ENCODE assay signal across 1 cellular context in the genomic region with DNA sequence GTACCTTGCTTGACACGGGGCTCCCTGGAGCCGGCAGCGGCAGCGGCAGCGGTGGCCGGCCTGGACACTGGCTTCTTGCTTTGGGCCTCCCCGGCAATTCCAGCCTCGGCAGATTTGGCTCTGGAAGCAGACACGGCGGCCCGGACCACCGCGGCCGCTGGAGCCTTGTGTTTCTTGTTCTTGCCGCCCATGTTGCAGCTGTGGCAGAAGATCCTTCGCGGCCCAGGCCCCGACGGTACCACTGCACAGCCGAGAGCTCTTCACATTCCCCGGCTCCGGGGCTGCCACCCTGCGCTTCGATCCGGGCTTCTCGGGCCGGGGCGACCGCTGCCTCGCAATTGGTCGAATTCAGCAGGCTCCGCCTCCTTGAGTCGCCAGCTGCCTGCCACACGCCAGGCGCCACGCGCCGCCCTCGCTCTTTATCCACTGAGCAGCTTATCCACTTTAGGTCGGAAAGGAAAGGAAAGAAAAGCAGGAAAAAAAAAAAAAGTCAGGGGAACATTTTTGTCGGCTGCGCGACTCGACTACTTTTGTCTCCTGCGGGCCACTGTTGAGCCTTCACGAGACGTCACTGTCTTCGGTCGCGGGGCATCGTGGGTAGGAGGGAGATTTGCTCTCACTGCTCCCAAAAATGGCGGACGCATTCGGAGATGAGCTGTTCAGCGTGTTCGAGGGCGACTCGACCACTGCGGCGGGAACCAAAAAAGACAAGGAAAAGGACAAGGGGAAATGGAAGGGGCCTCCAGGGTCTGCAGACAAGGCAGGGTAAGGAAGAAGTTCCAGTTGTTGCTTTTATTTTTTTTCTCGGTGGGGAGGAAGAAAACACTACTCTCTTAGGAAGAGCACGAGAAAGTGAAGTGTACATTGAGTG.
TF ChIP-seq lines count a peak whose summit lies in the region.

Gene DHX29 (minus strand): TSS at position 312 of the 871 bp plus-strand sequence. CDS start 121 bp downstream, at position 191.
Gene MTREX (plus strand): TSS at position 607 of the 871 bp plus-strand sequence. CDS start 25 bp downstream, at position 632.

TF ChIP-seq in HepG2, 621 proteins besides CTCF, POLR2A, EP300 and RAD21 (continues in another document):
- TF ChIP-seq SRSF1 (optimal IDR thresholded peaks at IDR 0.05; ENCODE audit: low read depth, low read length) = peak; percentile 8
- TF ChIP-seq PHF21A (CRISPR knock-in tag; IDR thresholded peaks at IDR 0.05) = peak; percentile 83
- peak; percentile 81 for TF ChIP-seq IRF2 (CRISPR knock-in tag; IDR thresholded peaks at IDR 0.05)
- peak; percentile 89 for TF ChIP-seq ARID4A (CRISPR knock-in tag; IDR thresholded peaks at IDR 0.05; ENCODE audit: borderline replicate concordance)
- TF ChIP-seq ZFP82 (CRISPR knock-in tag; IDR thresholded peaks at IDR 0.05; ENCODE audit: borderline replicate concordance) = peak; percentile 39; the same call in 1 of the 2 replicates
- TF ChIP-seq YEATS2 (CRISPR knock-in tag; IDR thresholded peaks at IDR 0.05; ENCODE audit: borderline replicate concordance) = peak; percentile 74
- TF ChIP-seq SALL1 (CRISPR knock-in tag; IDR thresholded peaks at IDR 0.05) = peak; percentile 56
- TF ChIP-seq PHF5A (CRISPR knock-in tag; IDR thresholded peaks at IDR 0.05; ENCODE audit: low read depth, unreplicated experiment) = no peak
- TF ChIP-seq CHD4 (IDR thresholded peaks at IDR 0.05; ENCODE audit: borderline replicate concordance, low read length) = no peak; the same call in 1 of the 2 replicates
- TF ChIP-seq ZNF660 (CRISPR knock-in tag; IDR thresholded peaks at IDR 0.05; ENCODE audit: borderline replicate concordance, low read depth) = no peak
- peak; percentile 76 for TF ChIP-seq BRD4 (CRISPR knock-in tag; IDR thresholded peaks at IDR 0.05)
- peak; percentile 83 for TF ChIP-seq PRDM10 (CRISPR knock-in tag; IDR thresholded peaks at IDR 0.05; ENCODE audit: low read depth)
- TF ChIP-seq ZMYM4 (CRISPR knock-in tag; IDR thresholded peaks at IDR 0.05) = peak; percentile 86
- TF ChIP-seq, protein P1, sequence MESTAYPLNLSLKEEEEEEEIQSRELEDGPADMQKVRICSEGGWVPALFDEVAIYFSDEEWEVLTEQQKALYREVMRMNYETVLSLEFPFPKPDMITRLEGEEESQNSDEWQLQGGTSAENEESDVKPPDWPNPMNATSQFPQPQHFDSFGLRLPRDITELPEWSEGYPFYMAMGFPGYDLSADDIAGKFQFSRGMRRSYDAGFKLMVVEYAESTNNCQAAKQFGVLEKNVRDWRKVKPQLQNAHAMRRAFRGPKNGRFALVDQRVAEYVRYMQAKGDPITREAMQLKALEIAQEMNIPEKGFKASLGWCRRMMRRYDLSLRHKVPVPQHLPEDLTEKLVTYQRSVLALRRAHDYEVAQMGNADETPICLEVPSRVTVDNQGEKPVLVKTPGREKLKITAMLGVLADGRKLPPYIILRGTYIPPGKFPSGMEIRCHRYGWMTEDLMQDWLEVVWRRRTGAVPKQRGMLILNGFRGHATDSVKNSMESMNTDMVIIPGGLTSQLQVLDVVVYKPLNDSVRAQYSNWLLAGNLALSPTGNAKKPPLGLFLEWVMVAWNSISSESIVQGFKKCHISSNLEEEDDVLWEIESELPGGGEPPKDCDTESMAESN (CRISPR knock-in tag; conservative IDR thresholded peaks at IDR 0.05) = 0 out of 2 replicates have a peak, but pooled peaks have one; percentile 49
- TF ChIP-seq PAWR (CRISPR knock-in tag; IDR thresholded peaks at IDR 0.05; ENCODE audit: borderline replicate concordance) = no peak
- 0 out of 2 replicates have a peak, but pooled peaks have one; percentile 56 for TF ChIP-seq GTF2F1 (IDR thresholded peaks at IDR 0.05; ENCODE audit: low read length)
- TF ChIP-seq ZNF12 (CRISPR knock-in tag; IDR thresholded peaks at IDR 0.05) = no peak; the same call in 1 of the 2 replicates
- TF ChIP-seq KDM6A (CRISPR knock-in tag; IDR thresholded peaks at IDR 0.05; ENCODE audit: low read depth) = no peak
- TF ChIP-seq ZNF264 (CRISPR knock-in tag; IDR thresholded peaks at IDR 0.05) = peak; percentile 50; the same call in 1 of the 2 replicates
- peak; percentile 50; the same call in 1 of the 2 replicates for TF ChIP-seq ZNF747 (CRISPR knock-in tag; IDR thresholded peaks at IDR 0.05; ENCODE audit: borderline replicate concordance)
- TF ChIP-seq YY1 (IDR thresholded peaks at IDR 0.05; ENCODE audit: insufficient read depth, insufficient replicate concordance, low read depth, low read length) = peak; percentile 95
- TF ChIP-seq, protein P2, sequence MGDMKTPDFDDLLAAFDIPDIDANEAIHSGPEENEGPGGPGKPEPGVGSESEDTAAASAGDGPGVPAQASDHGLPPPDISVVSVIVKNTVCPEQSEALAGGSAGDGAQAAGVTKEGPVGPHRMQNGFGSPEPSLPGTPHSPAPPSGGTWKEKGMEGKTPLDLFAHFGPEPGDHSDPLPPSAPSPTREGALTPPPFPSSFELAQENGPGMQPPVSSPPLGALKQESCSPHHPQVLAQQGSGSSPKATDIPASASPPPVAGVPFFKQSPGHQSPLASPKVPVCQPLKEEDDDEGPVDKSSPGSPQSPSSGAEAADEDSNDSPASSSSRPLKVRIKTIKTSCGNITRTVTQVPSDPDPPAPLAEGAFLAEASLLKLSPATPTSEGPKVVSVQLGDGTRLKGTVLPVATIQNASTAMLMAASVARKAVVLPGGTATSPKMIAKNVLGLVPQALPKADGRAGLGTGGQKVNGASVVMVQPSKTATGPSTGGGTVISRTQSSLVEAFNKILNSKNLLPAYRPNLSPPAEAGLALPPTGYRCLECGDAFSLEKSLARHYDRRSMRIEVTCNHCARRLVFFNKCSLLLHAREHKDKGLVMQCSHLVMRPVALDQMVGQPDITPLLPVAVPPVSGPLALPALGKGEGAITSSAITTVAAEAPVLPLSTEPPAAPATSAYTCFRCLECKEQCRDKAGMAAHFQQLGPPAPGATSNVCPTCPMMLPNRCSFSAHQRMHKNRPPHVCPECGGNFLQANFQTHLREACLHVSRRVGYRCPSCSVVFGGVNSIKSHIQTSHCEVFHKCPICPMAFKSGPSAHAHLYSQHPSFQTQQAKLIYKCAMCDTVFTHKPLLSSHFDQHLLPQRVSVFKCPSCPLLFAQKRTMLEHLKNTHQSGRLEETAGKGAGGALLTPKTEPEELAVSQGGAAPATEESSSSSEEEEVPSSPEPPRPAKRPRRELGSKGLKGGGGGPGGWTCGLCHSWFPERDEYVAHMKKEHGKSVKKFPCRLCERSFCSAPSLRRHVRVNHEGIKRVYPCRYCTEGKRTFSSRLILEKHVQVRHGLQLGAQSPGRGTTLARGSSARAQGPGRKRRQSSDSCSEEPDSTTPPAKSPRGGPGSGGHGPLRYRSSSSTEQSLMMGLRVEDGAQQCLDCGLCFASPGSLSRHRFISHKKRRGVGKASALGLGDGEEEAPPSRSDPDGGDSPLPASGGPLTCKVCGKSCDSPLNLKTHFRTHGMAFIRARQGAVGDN (CRISPR knock-in tag; IDR thresholded peaks at IDR 0.05) = peak; percentile 96
- TF ChIP-seq USF2 (IDR thresholded peaks at IDR 0.05; ENCODE audit: low read depth, low read length) = no peak
- 0 out of 2 replicates have a peak, but pooled peaks have one; percentile 12 for TF ChIP-seq USF2 (CRISPR knock-in tag; IDR thresholded peaks at IDR 0.05; ENCODE audit: borderline replicate concordance)
- TF ChIP-seq, protein P3, sequence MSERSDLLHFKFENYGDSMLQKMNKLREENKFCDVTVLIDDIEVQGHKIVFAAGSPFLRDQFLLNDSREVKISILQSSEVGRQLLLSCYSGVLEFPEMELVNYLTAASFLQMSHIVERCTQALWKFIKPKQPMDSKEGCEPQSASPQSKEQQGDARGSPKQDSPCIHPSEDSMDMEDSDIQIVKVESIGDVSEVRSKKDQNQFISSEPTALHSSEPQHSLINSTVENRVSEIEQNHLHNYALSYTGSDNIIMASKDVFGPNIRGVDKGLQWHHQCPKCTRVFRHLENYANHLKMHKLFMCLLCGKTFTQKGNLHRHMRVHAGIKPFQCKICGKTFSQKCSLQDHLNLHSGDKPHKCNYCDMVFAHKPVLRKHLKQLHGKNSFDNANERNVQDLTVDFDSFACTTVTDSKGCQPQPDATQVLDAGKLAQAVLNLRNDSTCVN (CRISPR knock-in tag; IDR thresholded peaks at IDR 0.05; ENCODE audit: borderline replicate concordance) = no peak
- no peak for TF ChIP-seq CEBPB (IDR thresholded peaks at IDR 0.05; ENCODE audit: borderline replicate concordance, low read depth, low read length)
- no peak for TF ChIP-seq ZSCAN25 (CRISPR knock-in tag; IDR thresholded peaks at IDR 0.05)
- TF ChIP-seq ELF1 (CRISPR knock-in tag; IDR thresholded peaks at IDR 0.05) = no peak; the same call in 1 of the 2 replicates
- TF ChIP-seq ISL2 (CRISPR knock-in tag; IDR thresholded peaks at IDR 0.05) = peak; percentile 73
- no peak for TF ChIP-seq ATM (IDR thresholded peaks at IDR 0.05; ENCODE audit: borderline replicate concordance)
- peak; percentile 11; the same call in 1 of the 2 replicates for TF ChIP-seq CEBPG (CRISPR knock-in tag; IDR thresholded peaks at IDR 0.05)
- TF ChIP-seq ZNF547 (CRISPR knock-in tag; IDR thresholded peaks at IDR 0.05) = peak; percentile 85; the same call in 1 of the 2 replicates
- TF ChIP-seq MBD4 (IDR thresholded peaks at IDR 0.05; ENCODE audit: borderline replicate concordance, low read length) = no peak
- TF ChIP-seq PPARG (CRISPR knock-in tag; conservative IDR thresholded peaks at IDR 0.05) = no peak
- TF ChIP-seq KAT8 (CRISPR knock-in tag; IDR thresholded peaks at IDR 0.05) = peak; percentile 87
- no peak for TF ChIP-seq JUNB (CRISPR knock-in tag; IDR thresholded peaks at IDR 0.05; ENCODE audit: borderline replicate concordance)
- peak; percentile 51; the same call in 1 of the 2 replicates for TF ChIP-seq TMF1 (CRISPR knock-in tag; IDR thresholded peaks at IDR 0.05; ENCODE audit: low read depth)
- TF ChIP-seq CCAR2 (optimal IDR thresholded peaks at IDR 0.05; ENCODE audit: low read depth, low read length) = peak; percentile 35
- TF ChIP-seq ZNF652 (CRISPR knock-in tag; IDR thresholded peaks at IDR 0.05; ENCODE audit: borderline replicate concordance, low read depth) = no peak
- TF ChIP-seq ZNF432 (CRISPR knock-in tag; IDR thresholded peaks at IDR 0.05; ENCODE audit: borderline replicate concordance) = no peak
- 0 out of 2 replicates have a peak, but pooled peaks have one; percentile 7 for TF ChIP-seq FOSL2 (CRISPR knock-in tag; IDR thresholded peaks at IDR 0.05)
